Comparison of ENCODE assay signal across 32 cellular contexts in the genomic region with DNA sequence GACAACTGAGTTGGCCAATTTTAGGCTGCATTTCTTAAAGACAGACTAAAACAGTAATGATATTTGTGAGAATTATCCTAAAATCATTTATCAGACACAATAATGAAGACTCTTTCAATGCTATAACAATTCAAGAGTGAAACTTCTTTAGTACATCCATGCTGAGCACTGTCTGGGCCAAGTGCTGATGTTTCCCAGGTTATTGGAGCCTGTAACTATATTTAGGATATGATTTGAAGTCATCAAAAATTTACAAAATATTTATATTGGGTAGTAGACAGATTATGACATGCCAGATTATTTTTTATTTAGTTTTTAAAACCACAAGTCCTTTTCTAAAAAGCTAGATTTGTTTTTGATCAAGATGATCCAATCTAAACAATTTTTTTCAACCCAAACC. TPM values are rescaled to one million over a fixed set of nuclear protein-coding genes. Genes with fewer than 3 reads are reported as not detected.
"Had no signal": no experiment of that assay in that cellular context is flagged by ENCODE, and none has a peak within 500 bp of the region (broad histone marks: within the 10 kb centered on the region; RNA-seq: fewer than 3 reads in every experiment).

No MANE protein-coding gene starts in this region.

- H3K36me3 ChIP-seq: lower lobe of right lung, pancreas, prostate gland, sigmoid colon, spleen, thyroid gland, upper lobe of right lung had no signal

- H3K27ac ChIP-seq: hepatocyte, lower lobe of right lung, pancreas, prostate gland, sigmoid colon, spleen, thyroid gland, upper lobe of right lung had no signal

- H3K27me3 ChIP-seq: hepatocyte, pancreas, sigmoid colon, spleen, thyroid gland, upper lobe of right lung had no signal

- H3K9me3 ChIP-seq: lower lobe of right lung, pancreas, prostate gland, sigmoid colon, spleen, thyroid gland, upper lobe of right lung had no signal

- FAIRE-seq: keratinocyte, pancreas, small intestine, urothelium cell line had no signal

- DNase-seq: kidney glomerular epithelial cell; left cardiac atrium; lower lobe of right lung; mammary epithelial cell; mesenchymal stem cell; naive thymus-derived CD8-positive, alpha-beta T cell; nucleus accumbens; pancreas; posterior cingulate gyrus; retina; right cardiac atrium; sigmoid colon; small intestine; spleen; stimulated activated CD4-positive, alpha-beta T cell treated with anti-CD3 and anti-CD28 coated beads, Interleukin-1b, Interleukin-23, amount 100 ng/mL, for 48 hours; stimulated activated CD4-positive, alpha-beta T cell treated with anti-CD3 and anti-CD28 coated beads, Interleukin-2, amount 100 ng/mL, for 48 hours; stimulated activated CD4-positive, alpha-beta T cell treated with anti-CD3 and anti-CD28 coated beads, Interleukin-4, amount 100 ng/mL, for 4 hours; stimulated activated CD8-positive, alpha-beta memory T cell treated with anti-CD3 and anti-CD28 coated beads, Interleukin-4, amount 100 ng/mL, for 48 hours; stimulated activated naive CD4-positive, alpha-beta T cell treated with Interleukin-2 at 50 U/mL for 16 hours; stimulated activated naive CD8-positive, alpha-beta T cell treated with anti-CD3 and anti-CD28 coated beads, Interleukin-15, amount 100 ng/mL, for 72 hours; substantia nigra; thyroid gland; trophoblast cell; upper lobe of right lung had no signal

- ATAC-seq: left cardiac atrium; left lobe of liver; lower lobe of right lung; naive thymus-derived CD8-positive, alpha-beta T cell; pancreas; right cardiac atrium; stimulated activated memory B cell treated with anti-CD40 and anti-IgM and Interleukin-4, amounts not matched to agents 10 μg/mL and 1 μg/mL and 100 μg/mL, for 72 hours; stimulated activated naive CD8-positive, alpha-beta T cell treated with anti-CD3 and anti-CD28 coated beads, Interleukin-15, amount 100 ng/mL, for 72 hours; upper lobe of right lung had no signal

- H3K4me1 ChIP-seq: lower lobe of right lung, pancreas, prostate gland, sigmoid colon, thyroid gland, upper lobe of right lung had no signal

- H3K4me3 ChIP-seq: hepatocyte, lower lobe of right lung, pancreas, prostate gland, sigmoid colon, spleen, thyroid gland, upper lobe of right lung had no signal

RNA-seq across cellular contexts. Expression of a gene that starts 45.1 kb away (rescaled TPM):
- total RNA-seq: hepatocyte; mammary epithelial cell; naive thymus-derived CD8-positive, alpha-beta T cell; neural crest cell; osteoblast had no signal
- polyA plus RNA-seq: hepatocyte; keratinocyte; mammary epithelial cell; naive thymus-derived CD8-positive, alpha-beta T cell had no signal
